Comparison of ENCODE assay signal across 18 cellular contexts in genomic region chr14:101463566-101464171, GRCh38.
"Had no signal": no experiment of that assay in that cellular context is flagged by ENCODE, and none has a peak within 500 bp of the region (broad histone marks: within the 10 kb centered on the region; RNA-seq: fewer than 3 reads in every experiment).

No MANE protein-coding gene starts in this region.

- ATAC-seq: activated CD4-positive, CD25-positive, alpha-beta regulatory T cell treated with anti-CD3 and anti-CD28 coated beads, Interleukin-2, amount 50 U/mL, for 24 hours; activated naive CD8-positive, alpha-beta T cell treated with anti-CD3 and anti-CD28 coated beads, Interleukin-2, amount 50 U/mL, for 24 hours; gastrocnemius medialis; left ventricle myocardium superior; stimulated activated memory B cell treated with anti-CD40 and anti-IgM and Interleukin-4, amounts not matched to agents 10 μg/mL and 1 μg/mL and 100 μg/mL, for 72 hours had no signal

- H3K36me3 Mint-ChIP-seq: brain; naive B cell; stimulated activated memory B cell treated with anti-CD40 and anti-IgM and Interleukin-4, amounts not matched to agents 10 μg/mL and 1 μg/mL and 100 μg/mL, for 72 hours had no signal

- DNase-seq: activated CD4-positive, alpha-beta T cell treated with anti-CD3 and anti-CD28 coated beads, Interleukin-2, amount 50 U/mL, for 1 hour; activated naive CD4-positive, alpha-beta T cell treated with anti-CD3 and anti-CD28 coated beads for 36 hours; activated naive CD8-positive, alpha-beta T cell treated with anti-CD3 and anti-CD28 coated beads, Interleukin-2, amount 50 U/mL, for 24 hours; activated T-cell treated with anti-CD3 and anti-CD28 coated beads, Interleukin-2, amount 50 U/mL, for 1 hour; anterior cingulate cortex; caudate nucleus; gastrocnemius medialis; left ventricle myocardium superior; naive B cell; sigmoid colon; stimulated activated CD4-positive, alpha-beta T cell treated with anti-CD3 and anti-CD28 coated beads, Interleukin-4, amount 100 ng/mL, for 4 hours; thyroid gland had no signal

- H3K4me1 ChIP-seq: gastrocnemius medialis had no signal

- H3K27ac Mint-ChIP-seq: activated naive CD4-positive, alpha-beta T cell treated with anti-CD3 and anti-CD28 coated beads for 36 hours; activated naive CD8-positive, alpha-beta T cell treated with anti-CD3 and anti-CD28 coated beads, Interleukin-2, amount 50 U/mL, for 24 hours; brain; naive B cell; stimulated activated memory B cell treated with anti-CD40 and anti-IgM and Interleukin-4, amounts not matched to agents 10 μg/mL and 1 μg/mL and 100 μg/mL, for 72 hours; T-helper 1 cell treated with Interleukin-12 subunit alpha and Interleukin-12 subunit beta and Interleukin-4 antibody, amounts not matched to agents 30 μg/mL and 1 μg/mL, for 36 hours had no signal

- H3K4me3 ChIP-seq: gastrocnemius medialis, mucosa of descending colon, sigmoid colon, thyroid gland had no signal

- H3K4me1 Mint-ChIP-seq: activated naive CD8-positive, alpha-beta T cell treated with anti-CD3 and anti-CD28 coated beads, Interleukin-2, amount 50 U/mL, for 24 hours; brain; naive B cell; stimulated activated memory B cell treated with anti-CD40 and anti-IgM and Interleukin-4, amounts not matched to agents 10 μg/mL and 1 μg/mL and 100 μg/mL, for 72 hours had no signal

- H3K9me3 Mint-ChIP-seq: activated naive CD4-positive, alpha-beta T cell treated with anti-CD3 and anti-CD28 coated beads for 36 hours; activated naive CD8-positive, alpha-beta T cell treated with anti-CD3 and anti-CD28 coated beads, Interleukin-2, amount 50 U/mL, for 24 hours; neural crest cell; stimulated activated memory B cell treated with anti-CD40 and anti-IgM and Interleukin-4, amounts not matched to agents 10 μg/mL and 1 μg/mL and 100 μg/mL, for 72 hours; T-helper 1 cell treated with Interleukin-12 subunit alpha and Interleukin-12 subunit beta and Interleukin-4 antibody, amounts not matched to agents 30 μg/mL and 1 μg/mL, for 36 hours had no signal

- H3K36me3 ChIP-seq: gastrocnemius medialis, sigmoid colon, thyroid gland had no signal

- H3K9me3 ChIP-seq: gastrocnemius medialis, mucosa of descending colon, sigmoid colon, thyroid gland had no signal

- H3K4me3 Mint-ChIP-seq: activated naive CD4-positive, alpha-beta T cell treated with anti-CD3 and anti-CD28 coated beads for 36 hours; activated naive CD8-positive, alpha-beta T cell treated with anti-CD3 and anti-CD28 coated beads, Interleukin-2, amount 50 U/mL, for 24 hours; brain; naive B cell; neural crest cell; stimulated activated memory B cell treated with anti-CD40 and anti-IgM and Interleukin-4, amounts not matched to agents 10 μg/mL and 1 μg/mL and 100 μg/mL, for 72 hours; T-helper 1 cell treated with Interleukin-12 subunit alpha and Interleukin-12 subunit beta and Interleukin-4 antibody, amounts not matched to agents 30 μg/mL and 1 μg/mL, for 36 hours had no signal

- H3K27ac ChIP-seq: gastrocnemius medialis, sigmoid colon, thyroid gland had no signal
